In genomic region chr18:42414756-42415454, GRCh38 we compare ENCODE assay signal across 15 cellular contexts.
A peak's percentile ranks its signal among the peaks of the same experiment; 100 is the strongest.
DNase-seq lines count a peak whose midpoint lies in the region; ATAC-seq and TF ChIP-seq lines count a peak whose summit lies in the region.
"Had no signal": no experiment of that assay in that cellular context is flagged by ENCODE, and none has a peak within 500 bp of the region (broad histone marks: within the 10 kb centered on the region; RNA-seq: fewer than 3 reads in every experiment).

No MANE protein-coding gene starts in this region.

- H3K36me3 ChIP-seq in mammary epithelial cell (ENCODE audit: insufficient read depth, low read length) (no peaks in the 10 kb centered on the region), hepatocyte (replicated peaks; ENCODE audit: insufficient read depth, low read depth) (no peaks in the 10 kb centered on the region), smooth muscle cell (ENCODE audit: low read depth) (no peaks in the 10 kb centered on the region)

- TF ChIP-seq CTCF in mammary epithelial cell (conservative IDR thresholded peaks at IDR 0.05 in 1 of 2, IDR thresholded peaks at IDR 0.05 in 1 of 2; ENCODE audit: extremely low read depth in 1 of 2, insufficient read depth in 1 of 2, low read depth in 1 of 2, low read length in 2 of 2) (no peak), hepatocyte (IDR thresholded peaks at IDR 0.05; ENCODE audit: poor library complexity) (no peak), smooth muscle cell (IDR thresholded peaks at IDR 0.05; ENCODE audit: borderline replicate concordance, insufficient read depth, poor library complexity, severe bottlenecking) (no peak), glutamatergic neuron (IDR thresholded peaks at IDR 0.05; ENCODE audit: partially characterized antibody, unreplicated experiment) (no peak)

- H2AFZ ChIP-seq in mammary epithelial cell (ENCODE audit: low read depth, low read length) (no peak overlapping the region), hepatocyte (no peak overlapping the region), smooth muscle cell (ENCODE audit: low read depth) (no peak overlapping the region)

- no peak overlapping the region for H3K27ac Mint-ChIP-seq in glutamatergic neuron (ENCODE audit: unreplicated experiment)
- H3K27ac Mint-ChIP-seq: activated CD8-positive, alpha-beta T cell treated with anti-CD3 and anti-CD28 coated beads, Interleukin-2, amount 10 ng/mL, durations not matched to agents 7 days and 5 days; activated naive CD8-positive, alpha-beta T cell; CD4-positive, alpha-beta memory T cell; natural killer cell treated with Interleukin-12 subunit alpha and Interleukin-12 subunit beta and Interleukin-15 and Interleukin-18, amount 100 ng/mL, for 72 hours; T-helper 17 cell had no signal

- no peak overlapping the region for H3K4me3 ChIP-seq in mammary epithelial cell (replicated peaks in 1 of 3; ENCODE audit: insufficient read depth in 1 of 3, low read depth in 2 of 3, low read length in 3 of 3)
- H3K4me3 ChIP-seq in hepatocyte: no peak overlapping the region
- H3K4me3 ChIP-seq in smooth muscle cell: no peak overlapping the region

- CTCF ChIA-PET in mammary epithelial cell (lab: Charles Lee; ENCODE audit: low non-redundant PET): no interaction called here

- in situ Hi-C loops in mammary epithelial cell (cut with MboI; ENCODE audit: low sequenced_read_pairs in 2 of 2): no loop called here

- H3K4me3 Mint-ChIP-seq in glutamatergic neuron (ENCODE audit: unreplicated experiment): no peak overlapping the region
- H3K4me3 Mint-ChIP-seq: activated CD8-positive, alpha-beta T cell treated with anti-CD3 and anti-CD28 coated beads, Interleukin-2, amount 10 ng/mL, durations not matched to agents 7 days and 5 days; activated naive CD8-positive, alpha-beta T cell; CD4-positive, alpha-beta memory T cell; natural killer cell treated with Interleukin-12 subunit alpha and Interleukin-12 subunit beta and Interleukin-15 and Interleukin-18, amount 100 ng/mL, for 72 hours; T-helper 17 cell had no signal

- 37% methylated on average over 7 of the region's 7 CpGs for WGBS in mammary epithelial cell (ENCODE audit: low coverage, missing lambda C conversion rate)
- WGBS in hepatocyte (ENCODE audit: low lambda C conversion rate, missing lambda C conversion rate): 79% methylated on average over 7 of the region's 7 CpGs
- WGBS in smooth muscle cell (ENCODE audit: low lambda C conversion rate): 25% methylated on average over 7 of the region's 7 CpGs

- ATAC-seq in GM19324 (IDR thresholded peaks at IDR 0.05; ENCODE audit: low FRiP score, unreplicated experiment) (no peak), HG02938 (IDR thresholded peaks at IDR 0.05; ENCODE audit: unreplicated experiment) (no peak)
- ATAC-seq: activated CD8-positive, alpha-beta T cell treated with anti-CD3 and anti-CD28 coated beads, Interleukin-2, amount 10 ng/mL, durations not matched to agents 7 days and 5 days; natural killer cell treated with Interleukin-12 subunit alpha and Interleukin-12 subunit beta and Interleukin-15 and Interleukin-18, amount 100 ng/mL, for 72 hours; T-helper 17 cell had no signal

- peaks cover 6% of the 10 kb centered on the region for H3F3A ChIP-seq in smooth muscle cell (ENCODE audit: low read depth)

- intact Hi-C loops in mammary epithelial cell (cut with micrococcal nuclease): loop anchor here (10.0 kb wide), 1 partner anchor 120 kb away; no protein-coding TSS in a partner anchor

- H3K27me3 ChIP-seq in mammary epithelial cell (ENCODE audit: insufficient read depth, low read length) (no peaks in the 10 kb centered on the region), hepatocyte (no peaks in the 10 kb centered on the region), smooth muscle cell (ENCODE audit: low read depth) (no peaks in the 10 kb centered on the region)

- DNase-seq in H4 (ENCODE audit: low spot score): peak; percentile 23
- DNase-seq in mammary epithelial cell: peak; percentile 79
- DNase-seq in hepatocyte (ENCODE audit: low spot score): peak; percentile 25
- no peak for DNase-seq in smooth muscle cell (lab: John Stamatoyannopoulos, UW; ENCODE audit: unreplicated experiment)
- no peak for DNase-seq in activated gamma-delta T cell (lab: John Stamatoyannopoulos, UW)
- no peak for DNase-seq in glutamatergic neuron
- DNase-seq: activated CD8-positive, alpha-beta T cell treated with anti-CD3 and anti-CD28 coated beads, Interleukin-2, amount 10 ng/mL, durations not matched to agents 7 days and 5 days; CD4-positive, alpha-beta memory T cell; effector CD8-positive, alpha-beta T cell; NCI-H1930; T-helper 17 cell had no signal

- peaks cover 2% of the 10 kb centered on the region for H3K27me3 Mint-ChIP-seq in glutamatergic neuron (ENCODE audit: unreplicated experiment)
- H3K27me3 Mint-ChIP-seq: activated naive CD8-positive, alpha-beta T cell; CD4-positive, alpha-beta memory T cell; natural killer cell treated with Interleukin-12 subunit alpha and Interleukin-12 subunit beta and Interleukin-15 and Interleukin-18, amount 100 ng/mL, for 72 hours; T-helper 17 cell had no signal

- no peaks in the 10 kb centered on the region for H3K4me1 Mint-ChIP-seq in glutamatergic neuron (ENCODE audit: low read depth, unreplicated experiment)
- H3K4me1 Mint-ChIP-seq: CD4-positive, alpha-beta memory T cell; T-helper 17 cell had no signal

- H3K27ac ChIP-seq in mammary epithelial cell (ENCODE audit: insufficient read depth, low read depth, low read length) (no peak overlapping the region), hepatocyte (peak overlapping the region; percentile 44), smooth muscle cell (ENCODE audit: low read depth) (peak overlapping the region; percentile 97)

- BruUV-seq in mammary epithelial cell (replicated peaks; lab: Mats Ljungman, UMichigan): no TSS peak

- no peak overlapping the region for H3K9ac ChIP-seq in mammary epithelial cell (ENCODE audit: insufficient read depth, low read length)
- peak overlapping the region; percentile 85 for H3K9ac ChIP-seq in smooth muscle cell (ENCODE audit: low read depth)

- H3K4me2 ChIP-seq in mammary epithelial cell (ENCODE audit: insufficient read depth, low read depth, low read length): no peak overlapping the region
- no peak overlapping the region for H3K4me2 ChIP-seq in hepatocyte
- peak overlapping the region; percentile 58 for H3K4me2 ChIP-seq in smooth muscle cell

- no peaks in the 10 kb centered on the region for H3K4me1 ChIP-seq in mammary epithelial cell (ENCODE audit: insufficient read depth, low read length)
- no peaks in the 10 kb centered on the region for H3K4me1 ChIP-seq in hepatocyte (ENCODE audit: insufficient read depth)
- H3K4me1 ChIP-seq in smooth muscle cell (ENCODE audit: low read depth): peaks cover 11% of the 10 kb centered on the region

- H3K9me2 ChIP-seq in hepatocyte (replicated peaks; ENCODE audit: insufficient read depth): no peaks in the 10 kb centered on the region

- H3K79me2 ChIP-seq in mammary epithelial cell (ENCODE audit: insufficient read depth, low read length): no peaks in the 10 kb centered on the region
- no peaks in the 10 kb centered on the region for H3K79me2 ChIP-seq in hepatocyte
- no peaks in the 10 kb centered on the region for H3K79me2 ChIP-seq in smooth muscle cell (ENCODE audit: low read depth)

- no peaks in the 10 kb centered on the region for H3K36me3 Mint-ChIP-seq in glutamatergic neuron (ENCODE audit: unreplicated experiment)
- H3K36me3 Mint-ChIP-seq: activated naive CD8-positive, alpha-beta T cell; CD4-positive, alpha-beta memory T cell; natural killer cell treated with Interleukin-12 subunit alpha and Interleukin-12 subunit beta and Interleukin-15 and Interleukin-18, amount 100 ng/mL, for 72 hours had no signal

- H3K9me3 Mint-ChIP-seq in glutamatergic neuron (ENCODE audit: unreplicated experiment): no peaks in the 10 kb centered on the region

- H3K9me3 ChIP-seq in mammary epithelial cell (replicated peaks; ENCODE audit: insufficient read depth, low read length) (no peaks in the 10 kb centered on the region), hepatocyte (ENCODE audit: low read depth) (no peaks in the 10 kb centered on the region), smooth muscle cell (replicated peaks; ENCODE audit: low read depth) (no peaks in the 10 kb centered on the region)

- dilution Hi-C loops in mammary epithelial cell (cut with HindIII; ENCODE audit: low sequenced_read_pairs): no loop called here

- no peaks in the 10 kb centered on the region for H4K20me1 ChIP-seq in mammary epithelial cell (ENCODE audit: insufficient read depth, low read length)
- H4K20me1 ChIP-seq in hepatocyte (ENCODE audit: insufficient read depth, poor library complexity, severe bottlenecking): no peaks in the 10 kb centered on the region
- no peaks in the 10 kb centered on the region for H4K20me1 ChIP-seq in smooth muscle cell (ENCODE audit: low read depth)

Comparison
In these comparisons a context has a peak if more than half of its experiments do, and no peak if none do; other contexts are left out.
1. DNase-seq: peak in H4 (single experiment), mammary epithelial cell (single experiment) and hepatocyte (single experiment); none in smooth muscle cell (single experiment), activated gamma-delta T cell (single experiment) and glutamatergic neuron (single experiment).